Comparison of ENCODE assay signal across 22 cellular contexts in the genomic region with DNA sequence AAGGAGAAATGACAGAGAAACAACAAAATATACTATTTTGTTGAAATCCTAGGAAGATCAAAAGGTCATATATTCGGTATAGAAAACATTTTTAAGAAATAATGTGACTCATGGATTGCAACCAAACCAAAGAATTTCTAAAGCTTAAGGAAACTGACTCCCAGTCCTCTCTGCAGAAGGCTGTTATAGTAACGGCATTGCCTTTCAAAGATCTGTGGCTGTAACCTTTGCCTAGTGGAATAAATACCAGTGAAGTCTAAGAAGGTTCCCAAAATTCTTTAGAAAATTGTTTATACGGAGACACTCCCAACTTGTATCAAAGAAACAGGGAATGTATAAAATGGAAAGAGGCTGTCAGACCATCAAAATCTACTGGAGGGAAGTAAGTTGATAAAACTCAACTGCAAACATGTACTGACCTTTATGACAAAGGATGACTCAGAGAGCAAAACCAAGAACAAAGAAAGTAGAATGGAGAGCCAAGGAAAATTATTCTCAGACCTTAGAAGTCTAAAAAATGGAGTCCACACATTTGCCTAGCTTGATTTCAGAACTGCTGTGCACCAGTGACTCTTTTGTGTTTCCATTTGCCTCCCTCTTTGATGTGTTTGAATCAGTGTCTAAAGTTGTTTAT. TPM values are rescaled to one million over a fixed set of nuclear protein-coding genes. Genes with fewer than 3 reads are reported as not detected.
DNase-seq lines count a peak whose midpoint lies in the region; ATAC-seq and TF ChIP-seq lines count a peak whose summit lies in the region.
"Had no signal": no experiment of that assay in that cellular context is flagged by ENCODE, and none has a peak within 500 bp of the region (broad histone marks: within the 10 kb centered on the region; RNA-seq: fewer than 3 reads in every experiment).

No MANE protein-coding gene starts in this region.

- ATAC-seq in activated CD4-positive, CD25-positive, alpha-beta regulatory T cell treated with anti-CD3 and anti-CD28 coated beads, Interleukin-2, amount 50 U/mL, for 24 hours: no peak
- ATAC-seq in heart right ventricle (no peak), psoas muscle (no peak)
- ATAC-seq: activated CD8-positive, alpha-beta memory T cell treated with anti-CD3 and anti-CD28 coated beads, Interleukin-2, amount 10 ng/mL, durations not matched to agents 7 days and 5 days; lower lobe of right lung; pancreas had no signal

- H3K4me1 ChIP-seq in heart right ventricle (no peaks in the 10 kb centered on the region), psoas muscle (no peaks in the 10 kb centered on the region)
- H3K4me1 ChIP-seq: BLaER1, lower lobe of right lung, pancreas had no signal

- intact Hi-C loops in heart right ventricle (cut with DNase I): no loop called here
- intact Hi-C loops in psoas muscle (cut with DNase I): no loop called here

- H3K27ac ChIP-seq in heart right ventricle (no peak overlapping the region), psoas muscle (no peak overlapping the region)
- H3K27ac ChIP-seq: BLaER1, GM23248, lower lobe of right lung, pancreas had no signal

- H3K36me3 ChIP-seq in heart right ventricle (no peaks in the 10 kb centered on the region), psoas muscle (ENCODE audit: insufficient read depth in 1 of 2, low read depth in 1 of 2) (no peaks in the 10 kb centered on the region)
- H3K36me3 ChIP-seq: BLaER1, lower lobe of right lung, pancreas had no signal

- WGBS in heart right ventricle, 2 donors: 81 to 87% methylated on average over 3 of the region's 3 CpGs
- WGBS in psoas muscle, 3 donors: 60 to 72% (median 66%) methylated on average over 3 of the region's 3 CpGs

- no peaks in the 10 kb centered on the region for H3K27me3 ChIP-seq in heart right ventricle
- no peaks in the 10 kb centered on the region for H3K27me3 ChIP-seq in psoas muscle (ENCODE audit: insufficient read depth in 3 of 3, low read length in 2 of 3)
- H3K27me3 ChIP-seq: BLaER1, pancreas had no signal

- TF ChIP-seq CTCF in epithelial cell of proximal tubule (conservative IDR thresholded peaks at IDR 0.05; ENCODE audit: low read depth, low read length) (no peak), retinal pigment epithelial cell (conservative IDR thresholded peaks at IDR 0.05; ENCODE audit: low read depth, low read length) (no peak), heart right ventricle (IDR thresholded peaks at IDR 0.05) (no peak), psoas muscle (IDR thresholded peaks at IDR 0.05) (no peak)

- no peak overlapping the region for H3K4me3 ChIP-seq in epithelial cell of proximal tubule (ENCODE audit: low read depth, low read length)
- no peak overlapping the region for H3K4me3 ChIP-seq in retinal pigment epithelial cell (ENCODE audit: low read length)
- H3K4me3 ChIP-seq in heart right ventricle: no peak overlapping the region
- no peak overlapping the region for H3K4me3 ChIP-seq in psoas muscle
- H3K4me3 ChIP-seq: BLaER1, GM23248, lower lobe of right lung, pancreas had no signal

- H3K9me3 ChIP-seq in heart right ventricle (no peaks in the 10 kb centered on the region), psoas muscle (no peaks in the 10 kb centered on the region)
- H3K9me3 ChIP-seq: lower lobe of right lung, pancreas had no signal

- DNase-seq in HPDE6-E6E7 (ENCODE audit: extremely low spot score): peak; percentile 9
- peak; percentile 56 for DNase-seq in RPMI7951 (ENCODE audit: low read depth)
- peak; percentile 7 for DNase-seq in epithelial cell of proximal tubule (ENCODE audit: low read depth)
- DNase-seq in retinal pigment epithelial cell (ENCODE audit: low read depth): peak; percentile 7
- no peak for DNase-seq in DMS79 (lab: John Stamatoyannopoulos, UW)
- DNase-seq in heart right ventricle: no peak
- DNase-seq in psoas muscle: no peak
- DNase-seq: activated CD4-positive, alpha-beta T cell treated with anti-CD3 and anti-CD28 coated beads for 1 hour; activated CD8-positive, alpha-beta memory T cell treated with anti-CD3 and anti-CD28 coated beads, Interleukin-2, amount 10 ng/mL, durations not matched to agents 7 days and 5 days; Calu3; caudate nucleus; effector CD4-positive, alpha-beta T cell; GM23248; lower lobe of right lung; NCI-H1417; NCI-H774; pancreas; stimulated activated CD4-positive, alpha-beta T cell treated with anti-CD3 and anti-CD28 coated beads, Interleukin-4, amount 100 ng/mL, for 24 hours; T1000 had no signal

RNA-seq across cellular contexts. Expression of a gene that starts 48.6 kb away (rescaled TPM):
- total RNA-seq in RPMI7951 (2014; rRNA removed; shearing (Covaris generic)): 0.78 and 1.9 TPM in 2 replicates
- total RNA-seq in epithelial cell of proximal tubule (under 0.01 and 0.35 TPM in 2 replicates), heart right ventricle (1 to 10 TPM in 3 of 10 donors, under 1 TPM in 6, not detected in 1; 0.08 to 2.4 (median 0.35) TPM), psoas muscle (under 1 TPM in 3 of 4 donors, not detected in 1; 0.10 to 0.34 (median 0.26) TPM)
- polyA plus RNA-seq in heart right ventricle (under 1 TPM; 0.01 to 0.22 TPM), psoas muscle (under 1 TPM; 0.01 to 0.03 (median 0.01) TPM)
- total RNA-seq: G401, GM23248 had no signal
- polyA plus RNA-seq: GM23248 had no signal

Comparison
In these comparisons a context has a peak if more than half of its experiments do, and no peak if none do; other contexts are left out.
1. DNase-seq: peak in HPDE6-E6E7 (single experiment), RPMI7951 (single experiment), epithelial cell of proximal tubule (single experiment) and retinal pigment epithelial cell (single experiment); none in DMS79 (single experiment), heart right ventricle (0 of 2) and psoas muscle (0 of 2).